28 cellular contexts compared by ENCODE assay signal in genomic region chr19:45302416-45302815, GRCh38. TPM values are rescaled to one million over a fixed set of nuclear protein-coding genes. Genes with fewer than 3 reads are reported as not detected.
A peak's percentile ranks its signal among the peaks of the same experiment; 100 is the strongest.
DNase-seq lines count a peak whose midpoint lies in the region; ATAC-seq, FAIRE-seq and TF ChIP-seq lines count a peak whose summit lies in the region.
"Had no signal": no experiment of that assay in that cellular context is flagged by ENCODE, and none has a peak within 500 bp of the region (broad histone marks: within the 10 kb centered on the region; RNA-seq: fewer than 3 reads in every experiment).

No MANE protein-coding gene starts in this region.

- H3K27me3 ChIP-seq in K562 (ENCODE audit: control insufficient read depth in 2 of 2, insufficient read depth in 2 of 2, low read length in 2 of 2) (no peaks in the 10 kb centered on the region), psoas muscle (ENCODE audit: insufficient read depth in 3 of 3, low read length in 2 of 3) (no peaks in the 10 kb centered on the region)
- H3K27me3 ChIP-seq: BE2C, BLaER1 had no signal

- H3K9ac ChIP-seq in K562 (ENCODE audit: insufficient read depth in 1 of 2, low read depth in 2 of 2, low read length in 2 of 2): no peak overlapping the region
- H3K9ac ChIP-seq: BLaER1 had no signal

- intact Hi-C loops in K562 (cut with micrococcal nuclease) (no loop called here), psoas muscle (cut with DNase I) (no loop called here)

- DNase-seq in K562 (ENCODE audit: extremely low read depth in 1 of 4, low spot score in 3 of 4): no peak
- no peak for DNase-seq in psoas muscle
- DNase-seq in NCI-H146 (lab: John Stamatoyannopoulos, UW): no peak
- DNase-seq: 8988T; ACHN; BE2C; C1 segment of cervical spinal cord; CD4-positive, alpha-beta memory T cell; CD4-positive, CD25-positive, alpha-beta regulatory T cell; CD8-positive, alpha-beta memory T cell; COR-L47; DMS 273 treated with DMSO at 0.1 percent for 48 hours; DMS153; DMS53; DMS79; DND-41; EL; GDM1 had no signal

- WGBS in K562 (ENCODE audit: insufficient coverage, low coverage, missing lambda C conversion rate): 86% methylated on average over 11 of the region's 27 CpGs
- WGBS in psoas muscle, 3 donors: 64 to 78% (median 73%) methylated on average over 23 to 27 of the region's 27 CpGs

- BruUV-seq in K562 (replicated peaks; lab: Mats Ljungman, UMichigan): no TSS peak

- TF ChIP-seq EP300 in K562 (IDR thresholded peaks at IDR 0.05; ENCODE audit: low read length): no peak

- H3K9me3 ChIP-seq in K562 (replicated peaks; ENCODE audit: control insufficient read depth, insufficient read depth, low read depth, low read length) (0 out of 2 replicates have a peak, but pooled peaks cover 2% of the 10 kb centered on the region), psoas muscle (peaks cover 5% of the 10 kb centered on the region)
- H3K9me3 ChIP-seq: BE2C, BLaER1 had no signal

- CTCF ChIA-PET in K562 (lab: Yijun Ruan, JAX; ENCODE audit: low intra/inter-chr PET ratio): no interaction called here

- no peak overlapping the region for H3K4me3 ChIP-seq in K562
- no peak overlapping the region for H3K4me3 ChIP-seq in psoas muscle
- H3K4me3 ChIP-seq: BLaER1, GM12878 had no signal

- H4K20me1 ChIP-seq in K562 (replicated peaks; ENCODE audit: control insufficient read depth, insufficient read depth, low read length): no peaks in the 10 kb centered on the region
- H4K20me1 ChIP-seq: BLaER1 had no signal

- no peaks in the 10 kb centered on the region for H3K9me1 ChIP-seq in K562 (ENCODE audit: control insufficient read depth, insufficient read depth, low read length)

- in situ Hi-C loops in K562 (cut with MboI): no loop called here

- POLR2A ChIA-PET in K562 (lab: Yijun Ruan, JAX): interaction anchor here (0.6 kb wide), 2 partner anchors 199 to 386 kb away, joined by 3 to 4 read pairs; no protein-coding TSS in a partner anchor

- no peak overlapping the region for H2AFZ ChIP-seq in K562 (ENCODE audit: low read depth, low read length)

- H3K36me3 ChIP-seq in K562 (ENCODE audit: control insufficient read depth, insufficient read depth, low read length) (no peaks in the 10 kb centered on the region; the same call in 2 of the 3 replicates), psoas muscle (ENCODE audit: insufficient read depth in 1 of 2, low read depth in 1 of 2) (peaks cover 0 to 21% of the 10 kb centered on the region in 2 donors)
- H3K36me3 ChIP-seq: BE2C had no signal

- TF ChIP-seq CTCF in K562 (IDR thresholded peaks at IDR 0.05 in 2 of 3, conservative IDR thresholded peaks at IDR 0.05 in 1 of 3; ENCODE audit: insufficient read depth in 2 of 3, low read depth in 1 of 3, low read length in 3 of 3) (no peak), psoas muscle (IDR thresholded peaks at IDR 0.05) (no peak)

- no peak for TF ChIP-seq RAD21 in K562 (CRISPR knock-in tag; conservative IDR thresholded peaks at IDR 0.05 in 1 of 2, IDR thresholded peaks at IDR 0.05 in 1 of 2)

- no peak for TF ChIP-seq POLR2A in K562 (conservative IDR thresholded peaks at IDR 0.05)

- H3K27ac ChIP-seq in K562 (ENCODE audit: extremely low read depth, low read depth, low read length) (no peak overlapping the region), psoas muscle (peak overlapping the region; percentile 23)
- H3K27ac ChIP-seq: BLaER1 had no signal

- no peaks in the 10 kb centered on the region for H3K79me2 ChIP-seq in K562 (ENCODE audit: control insufficient read depth, insufficient read depth, low read length)

- no peak overlapping the region for H3K4me2 ChIP-seq in K562 (ENCODE audit: insufficient read depth, low read length)
- H3K4me2 ChIP-seq: BLaER1 had no signal

- FAIRE-seq in K562 (lab: Jason Lieb, UNC): no peak
- FAIRE-seq: A204.1, GM12878, GM12892, GM18507 had no signal

- ATAC-seq in K562: no peak
- ATAC-seq in psoas muscle: peak in 1 of 4 donors; percentile 7
- no peak for ATAC-seq in HG03045 (IDR thresholded peaks at IDR 0.05; ENCODE audit: unreplicated experiment)
- ATAC-seq: GM12878 had no signal

- H3K4me1 ChIP-seq in K562 (replicated peaks in 1 of 2; ENCODE audit: control insufficient read depth in 2 of 2, insufficient read depth in 2 of 2, low read length in 2 of 2): peaks cover 9 to 30% of the 10 kb centered on the region in 2 experiments; a peak in 3 of 5 replicates
- peaks cover 12% of the 10 kb centered on the region for H3K4me1 ChIP-seq in psoas muscle
- H3K4me1 ChIP-seq: BLaER1 had no signal

RNA-seq across cellular contexts. Expression of gene CKM, which starts 20.3 kb away (rescaled TPM):
- total RNA-seq in K562 (2011; cell fraction: chromatin; rRNA removed; ENCODE audit: low replicate concordance): not detected in 2 replicates
- total RNA-seq in K562 (2011; cell fraction: nucleolus; rRNA removed): not detected in 2 replicates
- total RNA-seq in K562 (2011; cell fraction: nucleoplasm; rRNA removed): not detected in 2 replicates
- not detected in 2 replicates for total RNA-seq in K562 (2014; rRNA removed)
- not detected in 2 replicates for total RNA-seq in K562 (2014; rRNA removed; fragmentation: Illumina TruSeq; extraction: Trizol)
- 0.14 and 0.15 TPM in 2 replicates for total RNA-seq in K562 (2015; rRNA removed; fragmentation: Illumina TruSeq; extraction: Trizol)
- total RNA-seq in K562 (2021): 0.09 and 0.11 TPM in 2 replicates
- 0.47 TPM in 1 of 2 replicates, not detected in the other for polyA plus RNA-seq in K562 (2011; rRNA removed)
- polyA plus RNA-seq in K562 (2011; cell fraction: cytosol; rRNA removed): 0.22 and 0.62 TPM in 2 replicates
- polyA plus RNA-seq in K562 (2011; cell fraction: nucleus; rRNA removed): 0.10 and 0.70 TPM in 2 replicates
- polyA plus RNA-seq in K562 (2012): 0.13 and 0.30 TPM in 2 replicates
- not detected in 2 replicates for polyA plus RNA-seq in K562 (2014; fragmentation: Illumina TruSeq; extraction: Trizol)
- under 1 TPM; 0.06 TPM for polyA plus RNA-seq in K562 (2014; fragmentation: Nextera tagmentation; extraction: Ambion mirVana)
- polyA plus RNA-seq in K562 (2014; rRNA removed): 0.08 and 0.17 TPM in 2 replicates
- polyA minus RNA-seq in K562 (2011; rRNA and poly(A)+ RNA removed): 0.18 TPM in 1 of 2 replicates, not detected in the other
- not detected in 2 replicates for polyA minus RNA-seq in K562 (2011; cell fraction: cytosol; rRNA and poly(A)+ RNA removed)
- 0.33 TPM in 1 of 2 replicates, not detected in the other for polyA minus RNA-seq in K562 (2011; cell fraction: nucleus; rRNA and poly(A)+ RNA removed)
- total RNA-seq in psoas muscle: over 10,000 TPM in 3 of 4 donors, 1,000 to 10,000 TPM in 1; 9,755 to 16,244 (median 12,984) TPM
- over 10,000 TPM in 2 of 3 donors, 1,000 to 10,000 TPM in 1; 9,503 to 23,818 (median 21,473) TPM for polyA plus RNA-seq in psoas muscle
- total RNA-seq: A673; CD4-positive, alpha-beta memory T cell; CD4-positive, CD25-positive, alpha-beta regulatory T cell; CD8-positive, alpha-beta memory T cell had no signal
- polyA plus RNA-seq: AG04450; CD4-positive, alpha-beta memory T cell; CD4-positive, CD25-positive, alpha-beta regulatory T cell had no signal

RNA-seq across cellular contexts. Expression of gene KLC3, which starts 38.1 kb away (rescaled TPM):
- total RNA-seq in K562 (2011; cell fraction: chromatin; rRNA removed; ENCODE audit: low replicate concordance): 0.86 and 1.9 TPM in 2 replicates
- total RNA-seq in K562 (2011; cell fraction: nucleolus; rRNA removed): 1.3 and 1.6 TPM in 2 replicates
- 1.5 and 1.6 TPM in 2 replicates for total RNA-seq in K562 (2011; cell fraction: nucleoplasm; rRNA removed)
- total RNA-seq in K562 (2014; rRNA removed): 1.2 and 1.3 TPM in 2 replicates
- 0.22 TPM in 1 of 2 replicates, not detected in the other for total RNA-seq in K562 (2014; rRNA removed; fragmentation: Illumina TruSeq; extraction: Trizol)
- 0.19 TPM in 1 of 2 replicates, not detected in the other for total RNA-seq in K562 (2015; rRNA removed; fragmentation: Illumina TruSeq; extraction: Trizol)
- 0.56 and 0.71 TPM in 2 replicates for total RNA-seq in K562 (2021)
- 0.60 and 0.95 TPM in 2 replicates for polyA plus RNA-seq in K562 (2011; rRNA removed)
- 0.80 and 1.6 TPM in 2 replicates for polyA plus RNA-seq in K562 (2011; cell fraction: cytosol; rRNA removed)
- 1.0 and 2.1 TPM in 2 replicates for polyA plus RNA-seq in K562 (2011; cell fraction: nucleus; rRNA removed)
- 0.55 and 0.86 TPM in 2 replicates for polyA plus RNA-seq in K562 (2012)
- polyA plus RNA-seq in K562 (2014; fragmentation: Illumina TruSeq; extraction: Trizol): 0.21 and 0.43 TPM in 2 replicates
- polyA plus RNA-seq in K562 (2014; fragmentation: Nextera tagmentation; extraction: Ambion mirVana): under 1 TPM in 1 of 2 experiments, not detected in 1; 0.03 TPM
- 0.58 and 0.90 TPM in 2 replicates for polyA plus RNA-seq in K562 (2014; rRNA removed)
- polyA minus RNA-seq in K562 (2011; rRNA and poly(A)+ RNA removed): 0.15 and 0.35 TPM in 2 replicates
- polyA minus RNA-seq in K562 (2011; cell fraction: cytosol; rRNA and poly(A)+ RNA removed): 1.0 TPM in 1 of 2 replicates, not detected in the other
- 0.22 TPM in 1 of 2 replicates, not detected in the other for polyA minus RNA-seq in K562 (2011; cell fraction: nucleus; rRNA and poly(A)+ RNA removed)
- total RNA-seq in psoas muscle: under 1 TPM in 2 of 4 donors, not detected in 2; 0.11 to 0.27 TPM
- polyA plus RNA-seq in psoas muscle: under 1 TPM in 2 of 3 donors, not detected in 1; 0.03 to 0.05 TPM
- total RNA-seq: CD4-positive, alpha-beta memory T cell; CD8-positive, alpha-beta memory T cell had no signal
- polyA plus RNA-seq: AG04450; CD14-positive monocyte; CD4-positive, alpha-beta memory T cell; CD4-positive, CD25-positive, alpha-beta regulatory T cell; CD8-positive, alpha-beta memory T cell had no signal

RNA-seq across cellular contexts. Expression of gene MARK4, which starts 51.3 kb away (rescaled TPM):
- total RNA-seq in K562 (2011; cell fraction: chromatin; rRNA removed; ENCODE audit: low replicate concordance): 37.2 and 76.7 TPM in 2 replicates
- 24.3 TPM in 2 replicates for total RNA-seq in K562 (2011; cell fraction: nucleolus; rRNA removed)
- 26.7 and 28.1 TPM in 2 replicates for total RNA-seq in K562 (2011; cell fraction: nucleoplasm; rRNA removed)
- 7.9 and 8.6 TPM in 2 replicates for total RNA-seq in K562 (2014; rRNA removed)
- total RNA-seq in K562 (2014; rRNA removed; fragmentation: Illumina TruSeq; extraction: Trizol): 6.7 and 6.8 TPM in 2 replicates
- total RNA-seq in K562 (2015; rRNA removed; fragmentation: Illumina TruSeq; extraction: Trizol): 4.2 and 5.2 TPM in 2 replicates
- 24.8 and 29.4 TPM in 2 replicates for total RNA-seq in K562 (2021)
- polyA plus RNA-seq in K562 (2011; rRNA removed): 9.5 and 11.1 TPM in 2 replicates
- 4.4 and 6.2 TPM in 2 replicates for polyA plus RNA-seq in K562 (2011; cell fraction: cytosol; rRNA removed)
- polyA plus RNA-seq in K562 (2011; cell fraction: nucleus; rRNA removed): 9.6 and 10.2 TPM in 2 replicates
- 15.2 and 27.5 TPM in 2 replicates for polyA plus RNA-seq in K562 (2012)
- 18.4 and 24.5 TPM in 2 replicates for polyA plus RNA-seq in K562 (2014; fragmentation: Illumina TruSeq; extraction: Trizol)
- polyA plus RNA-seq in K562 (2014; fragmentation: Nextera tagmentation; extraction: Ambion mirVana): under 1 TPM; 0.52 to 0.96 TPM
- polyA plus RNA-seq in K562 (2014; rRNA removed): 7.4 and 12.7 TPM in 2 replicates
- polyA minus RNA-seq in K562 (2011; rRNA and poly(A)+ RNA removed): 16.3 and 17.7 TPM in 2 replicates
- 11.7 and 21.8 TPM in 2 replicates for polyA minus RNA-seq in K562 (2011; cell fraction: cytosol; rRNA and poly(A)+ RNA removed)
- 5.0 and 5.4 TPM in 2 replicates for polyA minus RNA-seq in K562 (2011; cell fraction: nucleus; rRNA and poly(A)+ RNA removed)
- total RNA-seq in psoas muscle: 10 to 100 TPM; 29.7 to 37.7 (median 34.4) TPM
- polyA plus RNA-seq in psoas muscle: 10 to 100 TPM; 11.0 to 12.5 (median 12.4) TPM

RNA-seq across cellular contexts. Expression of gene EXOC3L2, which starts 57.2 kb away (rescaled TPM):
- total RNA-seq in K562 (2011; cell fraction: chromatin; rRNA removed; ENCODE audit: low replicate concordance): 2.7 and 12.8 TPM in 2 replicates
- total RNA-seq in K562 (2011; cell fraction: nucleolus; rRNA removed): 14.5 and 16.8 TPM in 2 replicates
- 5.2 and 5.7 TPM in 2 replicates for total RNA-seq in K562 (2011; cell fraction: nucleoplasm; rRNA removed)
- total RNA-seq in K562 (2014; rRNA removed) (12.3 and 13.3 TPM in 2 replicates), K562 (2014; rRNA removed; fragmentation: Illumina TruSeq; extraction: Trizol) (0.96 and 1.3 TPM in 2 replicates), K562 (2015; rRNA removed; fragmentation: Illumina TruSeq; extraction: Trizol) (2.0 and 2.1 TPM in 2 replicates), K562 (2021) (15.5 and 19.0 TPM in 2 replicates), psoas muscle (1 to 10 TPM in 1 of 4 donors, under 1 TPM in 3; 0.62 to 1.3 (median 0.70) TPM)
- polyA plus RNA-seq in K562 (2011; rRNA removed) (3.1 and 6.0 TPM in 2 replicates), K562 (2014; fragmentation: Illumina TruSeq; extraction: Trizol) (2.4 and 7.8 TPM in 2 replicates), K562 (2014; fragmentation: Nextera tagmentation; extraction: Ambion mirVana) (under 1 TPM; 0.31 to 0.34 TPM), K562 (2014; rRNA removed) (6.1 and 6.7 TPM in 2 replicates), psoas muscle (under 1 TPM; 0.17 to 0.53 (median 0.28) TPM)
- polyA plus RNA-seq in K562 (2011; cell fraction: cytosol; rRNA removed): 4.1 and 21.2 TPM in 2 replicates
- 7.5 and 31.6 TPM in 2 replicates for polyA plus RNA-seq in K562 (2011; cell fraction: nucleus; rRNA removed)
- 14.4 and 19.7 TPM in 2 replicates for polyA plus RNA-seq in K562 (2012)
- polyA minus RNA-seq in K562 (2011; rRNA and poly(A)+ RNA removed): 0.96 and 2.0 TPM in 2 replicates
- polyA minus RNA-seq in K562 (2011; cell fraction: cytosol; rRNA and poly(A)+ RNA removed): 10.7 and 11.2 TPM in 2 replicates
- 4.7 and 8.8 TPM in 2 replicates for polyA minus RNA-seq in K562 (2011; cell fraction: nucleus; rRNA and poly(A)+ RNA removed)
- total RNA-seq: A673; CD4-positive, alpha-beta memory T cell; CD4-positive, CD25-positive, alpha-beta regulatory T cell; CD8-positive, alpha-beta memory T cell; G401; GM12878 had no signal
- polyA plus RNA-seq: AG04450; CD14-positive monocyte; CD4-positive, alpha-beta memory T cell; CD4-positive, CD25-positive, alpha-beta regulatory T cell; CD8-positive, alpha-beta memory T cell; GM12878 had no signal

Comparison
In these comparisons a context has a peak if more than half of its experiments do, and no peak if none do; other contexts are left out.
1. RNA of gene CKM, which starts 20.3 kb away (total RNA-seq): 9,755 to 16,244 TPM in psoas muscle; 0.09 to 0.15 TPM in K562; every median in the first group is over 1,000 times any median in the second.